Comparison of ENCODE assay signal across 23 cellular contexts in genomic region chr2:166762746-166763145, GRCh38.
DNase-seq lines count a peak whose midpoint lies in the region; ATAC-seq, FAIRE-seq and TF ChIP-seq lines count a peak whose summit lies in the region.
"Had no signal": no experiment of that assay in that cellular context is flagged by ENCODE, and none has a peak within 500 bp of the region (broad histone marks: within the 10 kb centered on the region; RNA-seq: fewer than 3 reads in every experiment).

No MANE protein-coding gene starts in this region.

- no peaks in the 10 kb centered on the region for H3K4me1 ChIP-seq in HepG2 (ENCODE audit: insufficient read depth, low read length)
- no peaks in the 10 kb centered on the region for H3K4me1 ChIP-seq in right lobe of liver
- no peaks in the 10 kb centered on the region for H3K4me1 ChIP-seq in smooth muscle cell (ENCODE audit: low read depth)
- H3K4me1 ChIP-seq: A549, Caco-2 had no signal

- DNase-seq in HepG2 (ENCODE audit: low spot score) (peak; percentile 37), right lobe of liver (no peak), choroid plexus epithelial cell (ENCODE audit: low read depth) (peak; percentile 13), NCI-H146 (lab: John Stamatoyannopoulos, UW) (no peak), smooth muscle cell (lab: John Stamatoyannopoulos, UW; ENCODE audit: unreplicated experiment) (no peak)
- DNase-seq: AML-193; Caco-2; CD4-positive, alpha-beta T cell; GM23248; HCEC 1CT; KBM-7 had no signal

- TF ChIP-seq RAD21 in HepG2 (CRISPR knock-in tag; IDR thresholded peaks at IDR 0.05): no peak

- ATAC-seq in HepG2: peak; percentile 74
- ATAC-seq in right lobe of liver: no peak
- ATAC-seq in HG03354 (IDR thresholded peaks at IDR 0.05; ENCODE audit: poor library complexity, severe bottlenecking, unreplicated experiment): peak; percentile 62
- ATAC-seq in GM21723 (IDR thresholded peaks at IDR 0.05; ENCODE audit: unreplicated experiment): no peak
- no peak for ATAC-seq in HG02763 (IDR thresholded peaks at IDR 0.05; ENCODE audit: unreplicated experiment)
- ATAC-seq: A549 had no signal

- intact Hi-C loops in HepG2 (cut with micrococcal nuclease; ENCODE audit: unreplicated experiment): no loop called here
- intact Hi-C loops in right lobe of liver (cut with DNase I): no loop called here

- H3K79me2 ChIP-seq in HepG2 (ENCODE audit: insufficient read depth, low read length) (no peaks in the 10 kb centered on the region), smooth muscle cell (ENCODE audit: low read depth) (no peaks in the 10 kb centered on the region)

- POLR2A ChIA-PET in HepG2 (lab: Yijun Ruan, JAX): no interaction called here

- H3K27me3 ChIP-seq in HepG2 (ENCODE audit: control insufficient read depth in 1 of 2, insufficient read depth in 2 of 2, low read length in 2 of 2): no peaks in the 10 kb centered on the region
- H3K27me3 ChIP-seq in right lobe of liver: no peaks in the 10 kb centered on the region
- no peaks in the 10 kb centered on the region for H3K27me3 ChIP-seq in smooth muscle cell (ENCODE audit: low read depth)

- H3K9ac ChIP-seq in HepG2 (ENCODE audit: insufficient read depth, low read depth, low read length) (no peak overlapping the region), smooth muscle cell (ENCODE audit: low read depth) (no peak overlapping the region)
- H3K9ac ChIP-seq: GM23248 had no signal

- H3K27ac ChIP-seq in HepG2 (ENCODE audit: extremely low read length, insufficient read depth, low read length) (no peak overlapping the region), right lobe of liver (no peak overlapping the region), smooth muscle cell (ENCODE audit: low read depth) (no peak overlapping the region)
- H3K27ac ChIP-seq: 22Rv1, A549, C4-2B, GM23248 had no signal

- TF ChIP-seq EP300 in HepG2 (IDR thresholded peaks at IDR 0.05; ENCODE audit: low read depth in 2 of 2, low read length in 2 of 2): 0 out of 4 replicates have a peak, but pooled peaks have one; percentile 15 to 44
- no peak for TF ChIP-seq EP300 in HepG2 (CRISPR knock-in tag; IDR thresholded peaks at IDR 0.05; ENCODE audit: borderline replicate concordance)

- FAIRE-seq in HepG2 (lab: Jason Lieb, UNC): peak; percentile 12
- FAIRE-seq: A549, D721Med, G401.6, GM12892, GM18507, H54, HTR-8/SVneo had no signal

- 5% methylated on average over 2 of the region's 2 CpGs for WGBS in HepG2 (ENCODE audit: low lambda C conversion rate)
- whole genome bisulfite sequencing in right lobe of liver (ENCODE audit: insufficient coverage, low coverage, low lambda C conversion rate, missing lambda C conversion rate): 44% methylated on average over 2 of the region's 2 CpGs
- WGBS in smooth muscle cell (ENCODE audit: low lambda C conversion rate): 90% methylated on average over 2 of the region's 2 CpGs

- H2AFZ ChIP-seq in HepG2 (ENCODE audit: low read length): no peak overlapping the region
- H2AFZ ChIP-seq in smooth muscle cell (ENCODE audit: low read depth): no peak overlapping the region
- H2AFZ ChIP-seq: GM23248 had no signal

- TF ChIP-seq POLR2A in HepG2 (IDR thresholded peaks at IDR 0.05; ENCODE audit: insufficient read depth in 1 of 2, low read depth in 2 of 2, low read length in 2 of 2) (no peak), right lobe of liver (IDR thresholded peaks at IDR 0.05) (no peak)

- H3K4me3 ChIP-seq in HepG2 (replicated peaks in 1 of 3; ENCODE audit: insufficient read depth in 1 of 3, low read depth in 2 of 3, low read length in 3 of 3) (no peak overlapping the region), right lobe of liver (no peak overlapping the region), choroid plexus epithelial cell (ENCODE audit: low read depth, low read length) (no peak overlapping the region), smooth muscle cell (no peak overlapping the region)
- H3K4me3 ChIP-seq: A549, GM23248 had no signal

- CTCF ChIA-PET in HepG2 (lab: Yijun Ruan, JAX; ENCODE audit: low intra/inter-chr PET ratio, low total read pairs): no interaction called here

- H3K36me3 ChIP-seq in HepG2 (replicated peaks in 1 of 2; ENCODE audit: control insufficient read depth in 1 of 2, insufficient read depth in 2 of 2, low read length in 2 of 2): no peaks in the 10 kb centered on the region
- no peaks in the 10 kb centered on the region for H3K36me3 ChIP-seq in right lobe of liver
- H3K36me3 ChIP-seq in smooth muscle cell (ENCODE audit: low read depth): no peaks in the 10 kb centered on the region

- no peak overlapping the region for H3K4me2 ChIP-seq in HepG2 (ENCODE audit: low read depth, low read length)
- H3K4me2 ChIP-seq in smooth muscle cell: no peak overlapping the region
- H3K4me2 ChIP-seq: A549 had no signal

- no peaks in the 10 kb centered on the region for H3F3A ChIP-seq in smooth muscle cell (ENCODE audit: low read depth)

- no TSS peak for BruUV-seq in HepG2 (replicated peaks; lab: Mats Ljungman, UMichigan)

- in situ Hi-C loops in HepG2 (cut with HindIII; ENCODE audit: extremely low pct_ligation_motif_present, low pct_unique_long_range_greater_than_20kb): no loop called here

- no peaks in the 10 kb centered on the region for H4K20me1 ChIP-seq in HepG2 (ENCODE audit: insufficient read depth, low read length)
- no peaks in the 10 kb centered on the region for H4K20me1 ChIP-seq in smooth muscle cell (ENCODE audit: low read depth)

- TF ChIP-seq CTCF in HepG2 (CRISPR knock-in tag; IDR thresholded peaks at IDR 0.05) (no peak), right lobe of liver (IDR thresholded peaks at IDR 0.05) (no peak), choroid plexus epithelial cell (conservative IDR thresholded peaks at IDR 0.05; ENCODE audit: low read depth, low read length) (no peak), smooth muscle cell (IDR thresholded peaks at IDR 0.05; ENCODE audit: borderline replicate concordance, insufficient read depth, poor library complexity, severe bottlenecking) (no peak)

- H3K9me3 ChIP-seq in HepG2 (ENCODE audit: low read length) (no peaks in the 10 kb centered on the region), right lobe of liver (no peaks in the 10 kb centered on the region), smooth muscle cell (replicated peaks; ENCODE audit: low read depth) (no peaks in the 10 kb centered on the region)
- H3K9me3 ChIP-seq: Caco-2 had no signal

TF ChIP-seq in HepG2, 621 proteins besides CTCF, POLR2A, EP300 and RAD21 (continues in another document):
- TF ChIP-seq HNF4A (CRISPR knock-in tag; IDR thresholded peaks at IDR 0.05): peak; percentile 63
- TF ChIP-seq CCAR2 (optimal IDR thresholded peaks at IDR 0.05; ENCODE audit: low read depth, low read length): no peak
- TF ChIP-seq XRCC5 (optimal IDR thresholded peaks at IDR 0.05; ENCODE audit: low read length): no peak
- TF ChIP-seq, protein P1, sequence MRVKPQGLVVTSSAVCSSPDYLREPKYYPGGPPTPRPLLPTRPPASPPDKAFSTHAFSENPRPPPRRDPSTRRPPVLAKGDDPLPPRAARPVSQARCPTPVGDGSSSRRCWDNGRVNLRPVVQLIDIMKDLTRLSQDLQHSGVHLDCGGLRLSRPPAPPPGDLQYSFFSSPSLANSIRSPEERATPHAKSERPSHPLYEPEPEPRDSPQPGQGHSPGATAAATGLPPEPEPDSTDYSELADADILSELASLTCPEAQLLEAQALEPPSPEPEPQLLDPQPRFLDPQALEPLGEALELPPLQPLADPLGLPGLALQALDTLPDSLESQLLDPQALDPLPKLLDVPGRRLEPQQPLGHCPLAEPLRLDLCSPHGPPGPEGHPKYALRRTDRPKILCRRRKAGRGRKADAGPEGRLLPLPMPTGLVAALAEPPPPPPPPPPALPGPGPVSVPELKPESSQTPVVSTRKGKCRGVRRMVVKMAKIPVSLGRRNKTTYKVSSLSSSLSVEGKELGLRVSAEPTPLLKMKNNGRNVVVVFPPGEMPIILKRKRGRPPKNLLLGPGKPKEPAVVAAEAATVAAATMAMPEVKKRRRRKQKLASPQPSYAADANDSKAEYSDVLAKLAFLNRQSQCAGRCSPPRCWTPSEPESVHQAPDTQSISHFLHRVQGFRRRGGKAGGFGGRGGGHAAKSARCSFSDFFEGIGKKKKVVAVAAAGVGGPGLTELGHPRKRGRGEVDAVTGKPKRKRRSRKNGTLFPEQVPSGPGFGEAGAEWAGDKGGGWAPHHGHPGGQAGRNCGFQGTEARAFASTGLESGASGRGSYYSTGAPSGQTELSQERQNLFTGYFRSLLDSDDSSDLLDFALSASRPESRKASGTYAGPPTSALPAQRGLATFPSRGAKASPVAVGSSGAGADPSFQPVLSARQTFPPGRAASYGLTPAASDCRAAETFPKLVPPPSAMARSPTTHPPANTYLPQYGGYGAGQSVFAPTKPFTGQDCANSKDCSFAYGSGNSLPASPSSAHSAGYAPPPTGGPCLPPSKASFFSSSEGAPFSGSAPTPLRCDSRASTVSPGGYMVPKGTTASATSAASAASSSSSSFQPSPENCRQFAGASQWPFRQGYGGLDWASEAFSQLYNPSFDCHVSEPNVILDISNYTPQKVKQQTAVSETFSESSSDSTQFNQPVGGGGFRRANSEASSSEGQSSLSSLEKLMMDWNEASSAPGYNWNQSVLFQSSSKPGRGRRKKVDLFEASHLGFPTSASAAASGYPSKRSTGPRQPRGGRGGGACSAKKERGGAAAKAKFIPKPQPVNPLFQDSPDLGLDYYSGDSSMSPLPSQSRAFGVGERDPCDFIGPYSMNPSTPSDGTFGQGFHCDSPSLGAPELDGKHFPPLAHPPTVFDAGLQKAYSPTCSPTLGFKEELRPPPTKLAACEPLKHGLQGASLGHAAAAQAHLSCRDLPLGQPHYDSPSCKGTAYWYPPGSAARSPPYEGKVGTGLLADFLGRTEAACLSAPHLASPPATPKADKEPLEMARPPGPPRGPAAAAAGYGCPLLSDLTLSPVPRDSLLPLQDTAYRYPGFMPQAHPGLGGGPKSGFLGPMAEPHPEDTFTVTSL (CRISPR knock-in tag; IDR thresholded peaks at IDR 0.05; ENCODE audit: borderline replicate concordance): peak; percentile 72; the same call in 1 of the 2 replicates
- no peak for TF ChIP-seq ZNF234 (CRISPR knock-in tag; conservative IDR thresholded peaks at IDR 0.05)
- 0 out of 2 replicates have a peak, but pooled peaks have one; percentile 29 for TF ChIP-seq SAP130 (CRISPR knock-in tag; IDR thresholded peaks at IDR 0.05; ENCODE audit: low read depth)
- no peak for TF ChIP-seq TBL1XR1 (IDR thresholded peaks at IDR 0.05; ENCODE audit: borderline replicate concordance, low read length, partially characterized antibody)
- no peak for TF ChIP-seq HDAC2 (CRISPR knock-in tag; IDR thresholded peaks at IDR 0.05)
- no peak for TF ChIP-seq MAFF (IDR thresholded peaks at IDR 0.05; ENCODE audit: low read depth, low read length)
- TF ChIP-seq JARID2 (CRISPR knock-in tag; IDR thresholded peaks at IDR 0.05; ENCODE audit: insufficient replicate concordance): no peak
- TF ChIP-seq AHR (CRISPR knock-in tag; IDR thresholded peaks at IDR 0.05): no peak
- TF ChIP-seq SKI (IDR thresholded peaks at IDR 0.05; ENCODE audit: partially characterized antibody): no peak

Comparison
In these comparisons a context has a peak if more than half of its experiments do, and no peak if none do; other contexts are left out.
1. ATAC-seq: peak in HepG2 (single experiment) and HG03354 (single experiment); none in right lobe of liver (0 of 4), GM21723 (single experiment) and HG02763 (single experiment).
2. DNase-seq: peak in HepG2 (single experiment) and choroid plexus epithelial cell (single experiment); none in right lobe of liver (0 of 3), NCI-H146 (single experiment) and smooth muscle cell (single experiment).